In genomic region chr2:664063-664462, GRCh38 we compare ENCODE assay signal across 21 cellular contexts. TPM values are rescaled to one million over a fixed set of nuclear protein-coding genes. Genes with fewer than 3 reads are reported as not detected.
DNase-seq lines count a peak whose midpoint lies in the region; ATAC-seq, FAIRE-seq and TF ChIP-seq lines count a peak whose summit lies in the region.
"Had no signal": no experiment of that assay in that cellular context is flagged by ENCODE, and none has a peak within 500 bp of the region (broad histone marks: within the 10 kb centered on the region; RNA-seq: fewer than 3 reads in every experiment).

No MANE protein-coding gene starts in this region.

- peaks cover 38% of the 10 kb centered on the region for H3K36me3 Mint-ChIP-seq in T-cell
- peaks cover 23 to 31% (median 28%) of the 10 kb centered on the region in 3 donors for H3K36me3 Mint-ChIP-seq in immature natural killer cell
- H3K36me3 Mint-ChIP-seq in natural killer cell treated with Interleukin-12 subunit alpha and Interleukin-12 subunit beta and Interleukin-15 and Interleukin-18, amount 100 ng/mL, for 72 hours: peaks cover 31% of the 10 kb centered on the region

- DNase-seq in Jurkat, Clone E6-1 (ENCODE audit: low read depth, low spot score): peak; percentile 48
- DNase-seq in T-cell: no peak
- peak; percentile 14 to 26 (median 23) for DNase-seq in immature natural killer cell
- no peak for DNase-seq in natural killer cell treated with Interleukin-12 subunit alpha and Interleukin-12 subunit beta and Interleukin-15 and Interleukin-18, amount 100 ng/mL, for 72 hours (ENCODE audit: low spot score)
- no peak for DNase-seq in psoas muscle
- no peak for DNase-seq in GM12891 (ENCODE audit: insufficient read length, low spot score)
- DNase-seq in osteoblast (ENCODE audit: insufficient read length, low spot score, missing footprints): no peak
- DNase-seq in SJCRH30: no peak
- DNase-seq: ACHN; BE2C; C1 segment of cervical spinal cord; CD4-positive, CD25-positive, alpha-beta regulatory T cell; DMS153; DMS79; GDM1; HFFc6 had no signal

- H3K27me3 ChIP-seq in psoas muscle (ENCODE audit: insufficient read depth in 3 of 3, low read length in 2 of 3) (peaks cover 0 to 8% (median 5%) of the 10 kb centered on the region in 3 donors), osteoblast (ENCODE audit: insufficient read depth, low read length) (peaks cover 18% of the 10 kb centered on the region), SJCRH30 (no peaks in the 10 kb centered on the region)
- H3K27me3 ChIP-seq: BE2C had no signal

- no peak overlapping the region for H2AFZ ChIP-seq in osteoblast (ENCODE audit: low read length)
- H2AFZ ChIP-seq: GM23338 had no signal

- FAIRE-seq in GM12891 (lab: Jason Lieb, UNC): no peak
- FAIRE-seq: A204.1, H54 had no signal

- H3K4me3 Mint-ChIP-seq in T-cell (no peak overlapping the region), immature natural killer cell (peak overlapping the region; percentile 29 to 69 (median 65))
- peak overlapping the region; percentile 37 for H3K4me3 Mint-ChIP-seq in natural killer cell treated with Interleukin-12 subunit alpha and Interleukin-12 subunit beta and Interleukin-15 and Interleukin-18, amount 100 ng/mL, for 72 hours
- H3K4me3 Mint-ChIP-seq: CD4-positive, CD25-positive, alpha-beta regulatory T cell; GM23338; HFFc6 had no signal

- H3K4me1 ChIP-seq in psoas muscle: no peaks in the 10 kb centered on the region
- peaks cover 2% of the 10 kb centered on the region for H3K4me1 ChIP-seq in osteoblast (ENCODE audit: insufficient read depth, low read length)
- H3K4me1 ChIP-seq in SJCRH30: no peaks in the 10 kb centered on the region
- H3K4me1 ChIP-seq: BE2C had no signal

- H3K79me2 ChIP-seq in osteoblast (ENCODE audit: insufficient read depth, low read length): no peaks in the 10 kb centered on the region

- POLR2A ChIA-PET in T-cell (lab: Charles Lee): no interaction called here

- CTCF ChIA-PET in T-cell (lab: Charles Lee): no interaction called here

- H3K27me3 Mint-ChIP-seq in T-cell (no peaks in the 10 kb centered on the region), immature natural killer cell (ENCODE audit: low read depth in 3 of 3) (peaks cover 0 to 3% (median 0%) of the 10 kb centered on the region in 3 donors)
- peaks cover 0 to 8% of the 10 kb centered on the region in 2 donors for H3K27me3 Mint-ChIP-seq in natural killer cell treated with Interleukin-12 subunit alpha and Interleukin-12 subunit beta and Interleukin-15 and Interleukin-18, amount 100 ng/mL, for 72 hours

- H3K4me2 ChIP-seq in osteoblast (ENCODE audit: insufficient read depth, low read length): no peak overlapping the region
- H3K4me2 ChIP-seq: GM23338 had no signal

- H4K20me1 ChIP-seq in osteoblast (ENCODE audit: insufficient read depth, low read length): peaks cover 7% of the 10 kb centered on the region

- no peak for TF ChIP-seq POLR2A in GM12891 (IDR thresholded peaks at IDR 0.05; ENCODE audit: low read depth, low read length)

- no peak overlapping the region for H3K4me3 ChIP-seq in Jurkat, Clone E6-1 (ENCODE audit: low read length)
- H3K4me3 ChIP-seq in psoas muscle (no peak overlapping the region), osteoblast (ENCODE audit: insufficient read depth, low read length) (no peak overlapping the region), SJCRH30 (no peak overlapping the region)
- H3K4me3 ChIP-seq: GM23338 had no signal

- ATAC-seq in T-cell (replicated peaks in 1 of 4) (no peak), psoas muscle (no peak)
- ATAC-seq in natural killer cell treated with Interleukin-12 subunit alpha and Interleukin-12 subunit beta and Interleukin-15 and Interleukin-18, amount 100 ng/mL, for 72 hours: peak; percentile 45 to 52
- ATAC-seq: GM23338, HCT116 had no signal

- peaks cover 9 to 38% of the 10 kb centered on the region in 2 donors for H3K36me3 ChIP-seq in psoas muscle (ENCODE audit: insufficient read depth in 1 of 2, low read depth in 1 of 2)
- H3K36me3 ChIP-seq in osteoblast (ENCODE audit: insufficient read depth, low read length): peaks cover 14% of the 10 kb centered on the region
- peaks cover 37% of the 10 kb centered on the region for H3K36me3 ChIP-seq in SJCRH30
- H3K36me3 ChIP-seq: BE2C had no signal

- peak overlapping the region; percentile 29 to 43 for H3K27ac Mint-ChIP-seq in T-cell
- H3K27ac Mint-ChIP-seq in immature natural killer cell: peak overlapping the region in 5 of 6 donors; percentile 24 to 74 (median 60)
- peak overlapping the region; percentile 37 to 50 for H3K27ac Mint-ChIP-seq in natural killer cell treated with Interleukin-12 subunit alpha and Interleukin-12 subunit beta and Interleukin-15 and Interleukin-18, amount 100 ng/mL, for 72 hours
- H3K27ac Mint-ChIP-seq: GM23338, HFFc6 had no signal

- H3K4me1 Mint-ChIP-seq in T-cell (peaks cover 20 to 41% (median 33%) of the 10 kb centered on the region in 3 donors), immature natural killer cell (peaks cover 45 to 55% of the 10 kb centered on the region in 2 donors)
- H3K4me1 Mint-ChIP-seq in natural killer cell treated with Interleukin-12 subunit alpha and Interleukin-12 subunit beta and Interleukin-15 and Interleukin-18, amount 100 ng/mL, for 72 hours (ENCODE audit: low read depth in 2 of 2): peaks cover 41 to 52% of the 10 kb centered on the region in 2 donors
- H3K4me1 Mint-ChIP-seq: GM23338 had no signal

- TF ChIP-seq CTCF in psoas muscle (IDR thresholded peaks at IDR 0.05) (no peak), osteoblast (IDR thresholded peaks at IDR 0.05; ENCODE audit: extremely low read depth, low read depth, low read length) (no peak)

- H3K9me3 ChIP-seq in psoas muscle (no peaks in the 10 kb centered on the region), osteoblast (ENCODE audit: low read depth, low read length) (no peaks in the 10 kb centered on the region), SJCRH30 (replicated peaks) (0 out of 2 replicates have a peak, but pooled peaks cover 2% of the 10 kb centered on the region)
- H3K9me3 ChIP-seq: BE2C had no signal

- peaks cover 9 to 12% (median 11%) of the 10 kb centered on the region in 3 donors for H3K9me3 Mint-ChIP-seq in T-cell
- H3K9me3 Mint-ChIP-seq in immature natural killer cell: peaks cover 0 to 11% (median 7%) of the 10 kb centered on the region in 6 donors
- peaks cover 9% of the 10 kb centered on the region for H3K9me3 Mint-ChIP-seq in natural killer cell treated with Interleukin-12 subunit alpha and Interleukin-12 subunit beta and Interleukin-15 and Interleukin-18, amount 100 ng/mL, for 72 hours

- intact Hi-C loops in psoas muscle (cut with DNase I): no loop called here

- H3K27ac ChIP-seq in psoas muscle (no peak overlapping the region), osteoblast (ENCODE audit: low read depth, low read length) (no peak overlapping the region), SJCRH30 (no peak overlapping the region)
- H3K27ac ChIP-seq: HL-60 had no signal

- WGBS in psoas muscle, 3 donors: 93 to 95% (median 95%) methylated on average over 3 of the region's 3 CpGs

TF ChIP-seq in GM12891, 5 proteins besides CTCF, POLR2A, EP300 and RAD21:
- no peak for TF ChIP-seq POLR2AphosphoS5 (IDR thresholded peaks at IDR 0.05; ENCODE audit: low read depth, low read length)

RNA-seq across cellular contexts. Expression of gene TMEM18, which starts 13.1 kb away (rescaled TPM):
- 110 TPM for polyA plus RNA-seq in Jurkat, Clone E6-1 (2012; ENCODE audit: insufficient read depth, insufficient read length)
- total RNA-seq in T-cell (10 to 100 TPM; 22.8 to 29.8 (median 28.8) TPM), psoas muscle (10 to 100 TPM; 13.3 to 22.6 (median 16.0) TPM), osteoblast (15.0 and 15.9 TPM in 2 replicates)
- polyA plus RNA-seq in immature natural killer cell (10 to 100 TPM; 22.0 to 38.5 (median 37.1) TPM), psoas muscle (10 to 100 TPM in 2 of 3 donors, 1 to 10 TPM in 1; 8.2 to 27.9 (median 18.1) TPM)
- 10 to 100 TPM; 24.9 to 26.7 TPM for total RNA-seq in natural killer cell treated with Interleukin-12 subunit alpha and Interleukin-12 subunit beta and Interleukin-15 and Interleukin-18, amount 100 ng/mL, for 72 hours
- 14.3 TPM for polyA plus RNA-seq in GM12891 (2012; ENCODE audit: low read depth, missing spikeins)
- total RNA-seq in SJCRH30 (2014; rRNA removed; shearing (Covaris generic)): 20.0 and 29.1 TPM in 2 replicates

Comparison
In these comparisons a context has a peak if more than half of its experiments do, and no peak if none do; other contexts are left out.
1. DNase-seq: peak in Jurkat, Clone E6-1 (single experiment) and immature natural killer cell (3 of 3); none in T-cell (0 of 34), natural killer cell treated with Interleukin-12 subunit alpha and Interleukin-12 subunit beta and Interleukin-15 and Interleukin-18, amount 100 ng/mL, for 72 hours (single experiment), psoas muscle (0 of 2), GM12891 (single experiment), osteoblast (single experiment) and SJCRH30 (0 of 2).
2. ATAC-seq: peak in natural killer cell treated with Interleukin-12 subunit alpha and Interleukin-12 subunit beta and Interleukin-15 and Interleukin-18, amount 100 ng/mL, for 72 hours (2 of 2); none in T-cell (0 of 4) and psoas muscle (0 of 4).
3. H3K4me3 Mint-ChIP-seq: peak in immature natural killer cell (5 of 5) and natural killer cell treated with Interleukin-12 subunit alpha and Interleukin-12 subunit beta and Interleukin-15 and Interleukin-18, amount 100 ng/mL, for 72 hours (single experiment); none in T-cell (0 of 3).
4. Peak in every context shown above with its lines, with median percentiles within 50 percentile points of each other: H3K27ac Mint-ChIP-seq.